Comparison of ENCODE assay signal across 8 cellular contexts in the genomic region with DNA sequence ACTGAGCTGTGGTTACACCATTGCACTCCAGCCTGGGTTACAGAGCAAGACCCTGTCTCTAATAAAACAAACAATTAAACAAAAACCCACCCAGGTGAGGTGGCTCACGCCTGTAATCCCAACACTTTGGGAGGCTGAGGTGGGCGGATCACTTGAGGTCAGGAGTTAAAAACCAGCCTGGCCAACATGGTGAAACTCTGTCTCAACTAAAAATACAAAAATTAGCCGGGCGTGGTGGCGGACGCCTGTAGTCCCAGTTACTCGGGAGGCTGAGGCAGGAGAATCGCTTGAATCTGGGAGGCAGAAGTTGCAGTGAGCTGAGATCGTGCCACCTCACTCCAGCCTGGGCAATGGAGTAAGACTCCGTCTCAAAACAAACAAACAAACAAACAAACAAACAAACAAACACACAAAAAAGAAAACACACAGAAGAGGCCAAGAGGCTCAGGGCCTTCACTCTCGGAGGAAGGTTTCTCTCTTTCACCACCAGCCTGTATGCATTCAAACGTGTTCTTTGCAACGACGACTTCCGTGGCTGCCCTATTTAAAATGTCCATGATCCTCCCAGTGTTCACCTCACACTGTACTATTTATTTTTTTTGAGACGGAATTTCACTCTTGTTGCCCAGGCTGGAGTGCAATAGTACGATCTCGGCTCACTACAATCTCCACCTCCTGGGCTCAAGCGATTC. TPM values are rescaled to one million over a fixed set of nuclear protein-coding genes. Genes with fewer than 3 reads are reported as not detected.
DNase-seq lines count a peak whose midpoint lies in the region; ATAC-seq, FAIRE-seq and TF ChIP-seq lines count a peak whose summit lies in the region.
"Not testable (repeated sequence)": the region's sequence is repeated elsewhere in the genome, so short reads cannot be mapped to it uniquely, and the experiment has no call there.

No MANE protein-coding gene starts in this region.

- intact Hi-C loops in endothelial cell of umbilical vein (cut with micrococcal nuclease); right lobe of liver (cut with DNase I); transverse colon (cut with DNase I; ENCODE audit: low total_unique reads): not testable (repeated sequence)

- H3K27ac Mint-ChIP-seq in CD8-positive, alpha-beta memory T cell, result peak overlapping the region in 6 of 8 donors; percentile 23 to 96 (median 90)
- peak overlapping the region; percentile 90 for H3K27ac Mint-ChIP-seq in T-helper 2 cell treated with Interferon-gamma antibody and Interleukin-4, amounts not matched to agents 5 μg/mL and 100 μg/mL, for 36 hours
- H3K27ac Mint-ChIP-seq in activated naive CD8-positive, alpha-beta T cell treated with anti-CD3 and anti-CD28 coated beads for 36 hours, result peak overlapping the region; percentile 92

- not testable (repeated sequence) for H3K36me3 Mint-ChIP-seq in CD8-positive, alpha-beta memory T cell; T-helper 2 cell treated with Interferon-gamma antibody and Interleukin-4, amounts not matched to agents 5 μg/mL and 100 μg/mL, for 36 hours (ENCODE audit: low read depth); activated naive CD8-positive, alpha-beta T cell treated with anti-CD3 and anti-CD28 coated beads for 36 hours

- peak overlapping the region; percentile 66 for H3K4me2 ChIP-seq in Karpas-422 (ENCODE audit: low read depth, low read length, poor library complexity, severe bottlenecking)
- H3K4me2 ChIP-seq in endothelial cell of umbilical vein (ENCODE audit: insufficient read depth, low read length), result not testable (repeated sequence)
- peak overlapping the region; percentile 97 for H3K4me2 ChIP-seq in parathyroid adenoma (ENCODE audit: low read length)

- in situ Hi-C loops in transverse colon (cut with MboI; ENCODE audit: low pct_ligation_motif_present in 1 of 4, low pct_unique_long_range_greater_than_20kb in 1 of 4, low sequenced_read_pairs in 3 of 4), result not testable (repeated sequence)

- POLR2A ChIA-PET in CD8-positive, alpha-beta memory T cell (lab: Charles Lee), result interaction anchor here (0.6 to 0.9 kb wide), 3 partner anchors 34 to 123 kb away, joined by 3 read pairs; a partner anchor contains a TSS
- POLR2A ChIA-PET in endothelial cell of umbilical vein (lab: Charles Lee), result interaction anchor here (0.6 kb wide), 1 partner anchor 48 kb away, joined by 3 read pairs; no protein-coding TSS in a partner anchor

- not testable (repeated sequence) for TF ChIP-seq CTCF in endothelial cell of umbilical vein (IDR thresholded peaks at IDR 0.05; ENCODE audit: extremely low read depth in 1 of 2, insufficient read depth in 1 of 2, low read depth in 1 of 2, low read length in 2 of 2); right lobe of liver (IDR thresholded peaks at IDR 0.05); parathyroid adenoma (IDR thresholded peaks at IDR 0.05); transverse colon (IDR thresholded peaks at IDR 0.05)

- dilution Hi-C loops in endothelial cell of umbilical vein (cut with MboI; ENCODE audit: extremely low pct_ligation_motif_present, low sequenced_read_pairs), result not testable (repeated sequence)

- peak overlapping the region; percentile 79 for H3K27ac ChIP-seq in CD8-positive, alpha-beta memory T cell (ENCODE audit: low read depth, low read length)
- not testable (repeated sequence) for H3K27ac ChIP-seq in Karpas-422 (ENCODE audit: low read length); endothelial cell of umbilical vein (ENCODE audit: insufficient read depth, low read depth, low read length)
- peak overlapping the region in 1 of 3 donors; percentile 84 for H3K27ac ChIP-seq in right lobe of liver
- peak overlapping the region; percentile 95 for H3K27ac ChIP-seq in parathyroid adenoma
- H3K27ac ChIP-seq in transverse colon, result peak overlapping the region; percentile 88 to 96 (median 94)

- peaks cover 24 to 39% (median 38%) of the 10 kb centered on the region in 3 donors for H3K4me1 Mint-ChIP-seq in CD8-positive, alpha-beta memory T cell
- peaks cover 28% of the 10 kb centered on the region for H3K4me1 Mint-ChIP-seq in T-helper 2 cell treated with Interferon-gamma antibody and Interleukin-4, amounts not matched to agents 5 μg/mL and 100 μg/mL, for 36 hours (ENCODE audit: low read depth)
- peaks cover 35% of the 10 kb centered on the region for H3K4me1 Mint-ChIP-seq in activated naive CD8-positive, alpha-beta T cell treated with anti-CD3 and anti-CD28 coated beads for 36 hours

- not testable (repeated sequence) for H3K9me3 Mint-ChIP-seq in CD8-positive, alpha-beta memory T cell; T-helper 2 cell treated with Interferon-gamma antibody and Interleukin-4, amounts not matched to agents 5 μg/mL and 100 μg/mL, for 36 hours; activated naive CD8-positive, alpha-beta T cell treated with anti-CD3 and anti-CD28 coated beads for 36 hours

- not testable (repeated sequence) for FAIRE-seq in endothelial cell of umbilical vein (lab: Jason Lieb, UNC)

- H3K9me2 ChIP-seq in Karpas-422 (replicated peaks; ENCODE audit: insufficient read depth, low read length), result not testable (repeated sequence)

- not testable (repeated sequence) for H3K9me3 ChIP-seq in CD8-positive, alpha-beta memory T cell (ENCODE audit: low read length); Karpas-422 (ENCODE audit: low read length); endothelial cell of umbilical vein (replicated peaks; ENCODE audit: control insufficient read depth, insufficient read depth, low read length); right lobe of liver; parathyroid adenoma (ENCODE audit: control insufficient read depth, low read length); transverse colon

- WGBS in right lobe of liver (ENCODE audit: insufficient coverage, low coverage, low lambda C conversion rate, missing lambda C conversion rate), result 76% methylated on average over 12 of the region's 19 CpGs
- WGBS in transverse colon (ENCODE audit: low coverage in 1 of 2), 2 donors, result 95 to 98% methylated on average over 16 to 19 of the region's 19 CpGs

- TF ChIP-seq EP300 in transverse colon (IDR thresholded peaks at IDR 0.05; ENCODE audit: low read depth), result not testable (repeated sequence)

- H3K4me3 ChIP-seq in CD8-positive, alpha-beta memory T cell (ENCODE audit: low read length); endothelial cell of umbilical vein (replicated peaks in 1 of 3; ENCODE audit: insufficient read depth in 1 of 3, low read depth in 1 of 3, low read length in 3 of 3): not testable (repeated sequence)
- H3K4me3 ChIP-seq in Karpas-422 (ENCODE audit: low read length) (peak overlapping the region; percentile 86), right lobe of liver (peak overlapping the region in 2 of 3 donors; percentile 84 to 91), parathyroid adenoma (ENCODE audit: low read depth, low read length) (peak overlapping the region; percentile 77), transverse colon (peak overlapping the region in 2 of 4 donors; percentile 59 to 98)

- not testable (repeated sequence) for BruUV-seq in endothelial cell of umbilical vein (replicated peaks; lab: Mats Ljungman, UMichigan)

- H3K4me1 ChIP-seq in CD8-positive, alpha-beta memory T cell (ENCODE audit: insufficient read depth, low read length), result peaks cover 32% of the 10 kb centered on the region
- H3K4me1 ChIP-seq in Karpas-422 (ENCODE audit: low read length) (peaks cover 30% of the 10 kb centered on the region), right lobe of liver (peaks cover 0 to 13% (median 4%) of the 10 kb centered on the region in 4 donors), transverse colon (peaks cover 5 to 28% (median 19%) of the 10 kb centered on the region in 4 donors)
- not testable (repeated sequence) for H3K4me1 ChIP-seq in endothelial cell of umbilical vein (ENCODE audit: control insufficient read depth, extremely low read depth, insufficient read depth, low read length); parathyroid adenoma

- H3K36me3 ChIP-seq in CD8-positive, alpha-beta memory T cell (ENCODE audit: insufficient read depth, low read length); Karpas-422 (ENCODE audit: insufficient read depth, low read length); endothelial cell of umbilical vein (ENCODE audit: control insufficient read depth in 2 of 2, extremely low read depth in 1 of 2, insufficient read depth in 2 of 2, low read length in 2 of 2); right lobe of liver; parathyroid adenoma (ENCODE audit: control insufficient read depth, insufficient read depth, low read length); transverse colon: not testable (repeated sequence)

- not testable (repeated sequence) for H3K9me1 ChIP-seq in endothelial cell of umbilical vein (replicated peaks; ENCODE audit: control insufficient read depth, extremely low read depth, insufficient read depth, low read length)

- DNase-seq in CD8-positive, alpha-beta memory T cell; Karpas-422; T-helper 2 cell treated with Interferon-gamma antibody and Interleukin-4, amounts not matched to agents 5 μg/mL and 100 μg/mL, for 36 hours (ENCODE audit: low spot score); activated naive CD8-positive, alpha-beta T cell treated with anti-CD3 and anti-CD28 coated beads for 36 hours; endothelial cell of umbilical vein (ENCODE audit: low read depth, low spot score); right lobe of liver; transverse colon: not testable (repeated sequence)

- not testable (repeated sequence) for H3K27me3 ChIP-seq in CD8-positive, alpha-beta memory T cell (ENCODE audit: insufficient read depth, low read length, poor library complexity, severe bottlenecking); Karpas-422 (ENCODE audit: low read length); endothelial cell of umbilical vein (ENCODE audit: control insufficient read depth in 2 of 2, insufficient read depth in 2 of 2, low read length in 2 of 2); right lobe of liver; parathyroid adenoma (ENCODE audit: control insufficient read depth, insufficient read depth, low read length); transverse colon

- not testable (repeated sequence) for H2AFZ ChIP-seq in Karpas-422 (ENCODE audit: low read length); endothelial cell of umbilical vein (ENCODE audit: low read depth, low read length); parathyroid adenoma

- H3K9ac ChIP-seq in Karpas-422 (ENCODE audit: low read length), result peak overlapping the region; percentile 87
- H3K9ac ChIP-seq in endothelial cell of umbilical vein (replicated peaks; ENCODE audit: extremely low read depth, insufficient read depth, low read length); parathyroid adenoma: not testable (repeated sequence)

- peak; percentile 39 for TF ChIP-seq POLR2A in endothelial cell of umbilical vein (IDR thresholded peaks at IDR 0.05; ENCODE audit: low read depth, low read length)
- TF ChIP-seq POLR2A in right lobe of liver (IDR thresholded peaks at IDR 0.05); transverse colon (IDR thresholded peaks at IDR 0.05): not testable (repeated sequence)

- H3K79me2 ChIP-seq in Karpas-422 (ENCODE audit: low read length), result peaks cover 32% of the 10 kb centered on the region
- peaks cover 33% of the 10 kb centered on the region for H3K79me2 ChIP-seq in endothelial cell of umbilical vein (ENCODE audit: control insufficient read depth, insufficient read depth, low read length)
- peaks cover 27% of the 10 kb centered on the region for H3K79me2 ChIP-seq in parathyroid adenoma

- peaks cover 11% of the 10 kb centered on the region for H4K20me1 ChIP-seq in Karpas-422 (ENCODE audit: insufficient read depth, low read depth, low read length)
- H4K20me1 ChIP-seq in endothelial cell of umbilical vein (replicated peaks; ENCODE audit: control insufficient read depth, extremely low read depth, insufficient read depth, low read length), result not testable (repeated sequence)

- CTCF ChIA-PET in CD8-positive, alpha-beta memory T cell (lab: Charles Lee), result interaction anchor here (1.0 kb wide), 1 partner anchor 18 kb away, joined by 3 read pairs; no protein-coding TSS in a partner anchor
- CTCF ChIA-PET in endothelial cell of umbilical vein (lab: Charles Lee), result interaction anchor here (0.9 to 4.7 kb wide), 4 partner anchors 18 to 88 kb away, joined by 3 to 35 read pairs (median 8); no protein-coding TSS in a partner anchor

- not testable (repeated sequence) for H3K27me3 Mint-ChIP-seq in CD8-positive, alpha-beta memory T cell; T-helper 2 cell treated with Interferon-gamma antibody and Interleukin-4, amounts not matched to agents 5 μg/mL and 100 μg/mL, for 36 hours (ENCODE audit: low read depth); activated naive CD8-positive, alpha-beta T cell treated with anti-CD3 and anti-CD28 coated beads for 36 hours

- peak overlapping the region in 6 of 7 donors; percentile 38 to 94 (median 86) for H3K4me3 Mint-ChIP-seq in CD8-positive, alpha-beta memory T cell
- H3K4me3 Mint-ChIP-seq in T-helper 2 cell treated with Interferon-gamma antibody and Interleukin-4, amounts not matched to agents 5 μg/mL and 100 μg/mL, for 36 hours, result peak overlapping the region; percentile 89
- H3K4me3 Mint-ChIP-seq in activated naive CD8-positive, alpha-beta T cell treated with anti-CD3 and anti-CD28 coated beads for 36 hours, result peak overlapping the region; percentile 87

- not testable (repeated sequence) for ATAC-seq in right lobe of liver

RNA-seq across cellular contexts. Expression of a gene that starts 1.4 kb away (rescaled TPM):
- total RNA-seq in CD8-positive, alpha-beta memory T cell, result 100 to 1,000 TPM; 116 to 123 TPM
- polyA plus RNA-seq in CD8-positive, alpha-beta memory T cell, result 38.7 TPM
- 103 and 118 TPM in 2 replicates for total RNA-seq in Karpas-422 (2014; rRNA removed; shearing (Covaris generic); ENCODE audit: low replicate concordance)
- 100 to 1,000 TPM; 108 to 109 TPM for total RNA-seq in activated naive CD8-positive, alpha-beta T cell treated with anti-CD3 and anti-CD28 coated beads for 36 hours
- 177 and 178 TPM in 2 replicates for total RNA-seq in endothelial cell of umbilical vein
- polyA plus RNA-seq in endothelial cell of umbilical vein, result 63.0 and 65.0 TPM in 2 replicates
- polyA plus RNA-seq in endothelial cell of umbilical vein (2011; cell fraction: cytosol; rRNA removed), result 74.4 and 84.5 TPM in 2 replicates
- polyA plus RNA-seq in endothelial cell of umbilical vein (2011; cell fraction: nucleus; rRNA removed), result 149 and 158 TPM in 2 replicates
- 145 and 152 TPM in 2 replicates for polyA plus RNA-seq in endothelial cell of umbilical vein (2012)
- polyA minus RNA-seq in endothelial cell of umbilical vein, result 152 and 190 TPM in 2 replicates
- 70.9 TPM for polyA minus RNA-seq in endothelial cell of umbilical vein (2011; cell fraction: cytosol; rRNA and poly(A)+ RNA removed)
- polyA minus RNA-seq in endothelial cell of umbilical vein (2011; cell fraction: nucleus; rRNA and poly(A)+ RNA removed), result 126 and 172 TPM in 2 replicates
- total RNA-seq in right lobe of liver, result 10 to 100 TPM; 26.3 to 45.8 (median 27.7) TPM
- total RNA-seq in transverse colon, result 100 to 1,000 TPM in 3 of 4 donors, 10 to 100 TPM in 1; 81.9 to 460 (median 118) TPM

RNA-seq across cellular contexts. Expression of a gene that starts 30.8 kb away (rescaled TPM):
- total RNA-seq in CD8-positive, alpha-beta memory T cell, result 10 to 100 TPM; 22.3 to 27.0 TPM
- polyA plus RNA-seq in CD8-positive, alpha-beta memory T cell, result 36.6 TPM
- 16.5 and 28.1 TPM in 2 replicates for total RNA-seq in Karpas-422 (2014; rRNA removed; shearing (Covaris generic); ENCODE audit: low replicate concordance)
- total RNA-seq in activated naive CD8-positive, alpha-beta T cell treated with anti-CD3 and anti-CD28 coated beads for 36 hours, result 10 to 100 TPM; 17.6 to 19.0 TPM
- 16.4 and 20.6 TPM in 2 replicates for total RNA-seq in endothelial cell of umbilical vein
- polyA plus RNA-seq in endothelial cell of umbilical vein, result 10.7 and 12.3 TPM in 2 replicates
- 7.2 and 9.0 TPM in 2 replicates for polyA plus RNA-seq in endothelial cell of umbilical vein (2011; cell fraction: cytosol; rRNA removed)
- 5.1 and 5.6 TPM in 2 replicates for polyA plus RNA-seq in endothelial cell of umbilical vein (2011; cell fraction: nucleus; rRNA removed)
- polyA plus RNA-seq in endothelial cell of umbilical vein (2012), result 12.8 and 14.6 TPM in 2 replicates
- 9.6 and 10.0 TPM in 2 replicates for polyA minus RNA-seq in endothelial cell of umbilical vein
- polyA minus RNA-seq in endothelial cell of umbilical vein (2011; cell fraction: cytosol; rRNA and poly(A)+ RNA removed), result 11.6 TPM
- 5.8 and 6.1 TPM in 2 replicates for polyA minus RNA-seq in endothelial cell of umbilical vein (2011; cell fraction: nucleus; rRNA and poly(A)+ RNA removed)
- total RNA-seq in right lobe of liver, result 10 to 100 TPM; 10.2 to 15.7 (median 11.6) TPM
- 10 to 100 TPM; 40.0 to 45.3 (median 43.2) TPM for total RNA-seq in transverse colon

RNA-seq across cellular contexts. Expression of a gene that starts 31.0 kb away (rescaled TPM):
- 10 to 100 TPM; 25.5 to 33.7 TPM for total RNA-seq in CD8-positive, alpha-beta memory T cell
- polyA plus RNA-seq in CD8-positive, alpha-beta memory T cell, result 15.9 TPM
- total RNA-seq in Karpas-422 (2014; rRNA removed; shearing (Covaris generic); ENCODE audit: low replicate concordance), result 26.8 and 45.6 TPM in 2 replicates
- total RNA-seq in activated naive CD8-positive, alpha-beta T cell treated with anti-CD3 and anti-CD28 coated beads for 36 hours, result 10 to 100 TPM; 22.3 to 24.0 TPM
- 45.3 and 47.8 TPM in 2 replicates for total RNA-seq in endothelial cell of umbilical vein
- polyA plus RNA-seq in endothelial cell of umbilical vein, result 104 and 148 TPM in 2 replicates
- 60.8 and 70.9 TPM in 2 replicates for polyA plus RNA-seq in endothelial cell of umbilical vein (2011; cell fraction: cytosol; rRNA removed)
- 46.2 and 70.8 TPM in 2 replicates for polyA plus RNA-seq in endothelial cell of umbilical vein (2011; cell fraction: nucleus; rRNA removed)
- polyA plus RNA-seq in endothelial cell of umbilical vein (2012), result 29.8 and 49.4 TPM in 2 replicates
- polyA minus RNA-seq in endothelial cell of umbilical vein, result 46.2 and 65.7 TPM in 2 replicates
- polyA minus RNA-seq in endothelial cell of umbilical vein (2011; cell fraction: cytosol; rRNA and poly(A)+ RNA removed), result 42.1 TPM
- polyA minus RNA-seq in endothelial cell of umbilical vein (2011; cell fraction: nucleus; rRNA and poly(A)+ RNA removed), result 12.7 and 19.7 TPM in 2 replicates
- total RNA-seq in right lobe of liver, result 10 to 100 TPM; 23.5 to 46.1 (median 31.4) TPM
- total RNA-seq in transverse colon, result 100 to 1,000 TPM in 1 of 4 donors, 10 to 100 TPM in 3; 23.6 to 134 (median 58.4) TPM
